14 cellular contexts compared by ENCODE assay signal in genomic region chr1:245207056-245207638, GRCh38. TPM values are rescaled to one million over a fixed set of nuclear protein-coding genes. Genes with fewer than 3 reads are reported as not detected.
DNase-seq lines count a peak whose midpoint lies in the region; ATAC-seq, FAIRE-seq and TF ChIP-seq lines count a peak whose summit lies in the region.
"Had no signal": no experiment of that assay in that cellular context is flagged by ENCODE, and none has a peak within 500 bp of the region (broad histone marks: within the 10 kb centered on the region; RNA-seq: fewer than 3 reads in every experiment).

No MANE protein-coding gene starts in this region.

- no peaks in the 10 kb centered on the region for H3K27me3 Mint-ChIP-seq in stimulated activated memory B cell treated with anti-CD40 and anti-IgM and Interleukin-4, amounts not matched to agents 10 μg/mL and 1 μg/mL and 100 μg/mL, for 72 hours
- H3K27me3 Mint-ChIP-seq: CD4-positive, alpha-beta memory T cell had no signal

- H3K36me3 Mint-ChIP-seq in stimulated activated memory B cell treated with anti-CD40 and anti-IgM and Interleukin-4, amounts not matched to agents 10 μg/mL and 1 μg/mL and 100 μg/mL, for 72 hours, result peaks cover 7% of the 10 kb centered on the region
- H3K36me3 Mint-ChIP-seq: CD4-positive, alpha-beta memory T cell had no signal

- no peak overlapping the region for H3K23ac ChIP-seq in H1 (ENCODE audit: insufficient read length)

- H3K4me3 Mint-ChIP-seq in stimulated activated memory B cell treated with anti-CD40 and anti-IgM and Interleukin-4, amounts not matched to agents 10 μg/mL and 1 μg/mL and 100 μg/mL, for 72 hours, result no peak overlapping the region
- H3K4me3 Mint-ChIP-seq: CD4-positive, alpha-beta memory T cell had no signal

- no peaks in the 10 kb centered on the region for H3K9me3 ChIP-seq in H1 (ENCODE audit: insufficient read depth in 2 of 2, low read depth in 1 of 2, low read length in 1 of 2)

- H2AFZ ChIP-seq in H1 (ENCODE audit: low read length), result no peak overlapping the region

- H2BK12ac ChIP-seq in H1 (ENCODE audit: low read depth, low read length), result no peak overlapping the region

- no peak overlapping the region for H2BK15ac ChIP-seq in H1 (ENCODE audit: low read length)

- no peaks in the 10 kb centered on the region for H3K36me3 ChIP-seq in H1 (ENCODE audit: control insufficient read depth in 2 of 4, insufficient read depth in 4 of 4, low read length in 3 of 4)

- no peak overlapping the region for H3K4me3 ChIP-seq in astrocyte of the spinal cord (ENCODE audit: low read depth, low read length)
- no peak overlapping the region for H3K4me3 ChIP-seq in H1 (ENCODE audit: extremely low read depth in 1 of 4, insufficient read depth in 2 of 4, low read depth in 3 of 4, low read length in 4 of 4)

- no peak overlapping the region for H2BK5ac ChIP-seq in H1 (ENCODE audit: low read depth, low read length)

- H3K79me2 ChIP-seq in H1 (ENCODE audit: control insufficient read depth in 1 of 2, insufficient read depth in 2 of 2, low read length in 2 of 2), result no peaks in the 10 kb centered on the region

- in situ Hi-C loops in astrocyte of the spinal cord (cut with HindIII; ENCODE audit: low sequenced_read_pairs), result no loop called here

- no peak overlapping the region for H4K91ac ChIP-seq in H1 (replicated peaks; ENCODE audit: insufficient read length, low read length)

- TF ChIP-seq POLR2A in H1 (IDR thresholded peaks at IDR 0.05; ENCODE audit: control extremely low read depth in 1 of 2, low read depth in 2 of 2, low read length in 2 of 2), result no peak

- H3K27me3 ChIP-seq in H1 (replicated peaks in 1 of 4; ENCODE audit: control insufficient read depth in 3 of 4, extremely low read depth in 1 of 4, insufficient read depth in 3 of 4, low read length in 3 of 4), result no peaks in the 10 kb centered on the region
- H3K27me3 ChIP-seq: BE2C had no signal

- TF ChIP-seq CTCF in astrocyte of the spinal cord (IDR thresholded peaks at IDR 0.05; ENCODE audit: low read depth, low read length) (no peak), H1 (IDR thresholded peaks at IDR 0.05; ENCODE audit: control extremely low read depth in 1 of 3, insufficient read depth in 1 of 3, low read depth in 1 of 3, low read length in 3 of 3) (no peak)

- no peak overlapping the region for H3K14ac ChIP-seq in H1 (ENCODE audit: insufficient read length)

- H3K4ac ChIP-seq in H1 (replicated peaks; ENCODE audit: insufficient read length, low read depth, low read length), result no peak overlapping the region

- H3K4me1 ChIP-seq in H1 (replicated peaks in 1 of 4; ENCODE audit: control insufficient read depth in 3 of 4, insufficient read depth in 4 of 4, low read length in 3 of 4), result peaks cover 0 to under 1% (median 0%) of the 10 kb centered on the region in 4 experiments; a peak in 3 of 7 replicates

- CTCF ChIA-PET in H1 (lab: Charles Lee; ENCODE audit: partially characterized antibody), result interaction anchor here (0.8 to 1.4 kb wide), 5 partner anchors 10 to 593 kb away, joined by 3 to 5 read pairs (median 3); no protein-coding TSS in a partner anchor

- H3K27ac ChIP-seq in H1 (ENCODE audit: low read depth, low read length), result no peak overlapping the region
- H3K27ac ChIP-seq: C4-2B had no signal

- H2BK120ac ChIP-seq in H1 (replicated peaks; ENCODE audit: low read depth, low read length), result no peak overlapping the region

- TF ChIP-seq EP300 in Ishikawa (IDR thresholded peaks at IDR 0.05; ENCODE audit: borderline replicate concordance) (no peak), H1 (IDR thresholded peaks at IDR 0.05; ENCODE audit: borderline replicate concordance in 1 of 2, low read depth in 2 of 2, low read length in 2 of 2) (no peak)

- no peak overlapping the region for H3K56ac ChIP-seq in H1 (replicated peaks; ENCODE audit: insufficient read length, low read depth, low read length)

- H4K5ac ChIP-seq in H1 (ENCODE audit: insufficient read length, low read depth, low read length), result no peak overlapping the region

- no peak overlapping the region for H3K9ac ChIP-seq in H1 (replicated peaks in 1 of 4; ENCODE audit: extremely low read depth in 1 of 4, low read depth in 3 of 4, low read length in 3 of 4)

- no peak overlapping the region for H3K27ac Mint-ChIP-seq in stimulated activated memory B cell treated with anti-CD40 and anti-IgM and Interleukin-4, amounts not matched to agents 10 μg/mL and 1 μg/mL and 100 μg/mL, for 72 hours

- no peak overlapping the region for H4K8ac ChIP-seq in H1 (ENCODE audit: extremely low read depth, insufficient read depth, low read length)

- 87% methylated on average over 11 of the region's 11 CpGs; no CpG with 5 or more reads in 1 of the 2 experiments for WGBS in H1 (ENCODE audit: extremely low coverage in 1 of 2, insufficient coverage in 1 of 2, insufficient read length in 1 of 2, insufficient replicate concordance in 2 of 2, low coverage in 1 of 2, low lambda C conversion rate in 2 of 2, missing lambda C conversion rate in 1 of 2), 2 experiments

- no peaks in the 10 kb centered on the region for H3K4me1 Mint-ChIP-seq in stimulated activated memory B cell treated with anti-CD40 and anti-IgM and Interleukin-4, amounts not matched to agents 10 μg/mL and 1 μg/mL and 100 μg/mL, for 72 hours
- H3K4me1 Mint-ChIP-seq: CD4-positive, alpha-beta memory T cell had no signal

- H2BK20ac ChIP-seq in H1 (ENCODE audit: low read length), result no peak overlapping the region

- FAIRE-seq in H1 (lab: Jason Lieb, UNC), result no peak
- FAIRE-seq: A204.1, H54 had no signal

- H3K18ac ChIP-seq in H1 (ENCODE audit: extremely low read depth, low read length), result no peak overlapping the region

- H3K79me1 ChIP-seq in H1 (ENCODE audit: low read depth, low read length), result no peaks in the 10 kb centered on the region

- H3K9me3 Mint-ChIP-seq in stimulated activated memory B cell treated with anti-CD40 and anti-IgM and Interleukin-4, amounts not matched to agents 10 μg/mL and 1 μg/mL and 100 μg/mL, for 72 hours, result peaks cover 12% of the 10 kb centered on the region

- TF ChIP-seq RAD21 in Ishikawa (IDR thresholded peaks at IDR 0.05; ENCODE audit: low read depth), result no peak
- no peak for TF ChIP-seq RAD21 in H1 (IDR thresholded peaks at IDR 0.05 in 1 of 2, conservative IDR thresholded peaks at IDR 0.05 in 1 of 2; ENCODE audit: low read depth in 2 of 2, low read length in 2 of 2)

- ATAC-seq in HG03354 (IDR thresholded peaks at IDR 0.05; ENCODE audit: poor library complexity, severe bottlenecking, unreplicated experiment) (no peak), GM21723 (IDR thresholded peaks at IDR 0.05; ENCODE audit: unreplicated experiment) (no peak)
- ATAC-seq in stimulated activated memory B cell treated with anti-CD40 and anti-IgM and Interleukin-4, amounts not matched to agents 10 μg/mL and 1 μg/mL and 100 μg/mL, for 72 hours, result no peak

- no peak overlapping the region for H2AK5ac ChIP-seq in H1 (ENCODE audit: low read depth, low read length)

- peak; percentile 9 for DNase-seq in ELR (ENCODE audit: low read depth)
- peak; percentile 7 for DNase-seq in astrocyte of the spinal cord (ENCODE audit: low read depth, low spot score)
- DNase-seq in H1 (ENCODE audit: low read depth in 1 of 2, low spot score in 2 of 2), result no peak
- DNase-seq: BE2C; CD4-positive, alpha-beta memory T cell; DND-41; GF-D8 had no signal

- POLR2A ChIA-PET in H1 (lab: Charles Lee; ENCODE audit: partially characterized antibody), result interaction anchor here (0.5 to 1.2 kb wide), 2 partner anchors 40 to 392 kb away, joined by 3 to 4 read pairs; no protein-coding TSS in a partner anchor

- H3K4me2 ChIP-seq in H1 (ENCODE audit: insufficient read depth in 1 of 2, low read depth in 2 of 2, low read length in 2 of 2), result no peak overlapping the region

- H4K20me1 ChIP-seq in H1 (replicated peaks in 1 of 2; ENCODE audit: control insufficient read depth in 1 of 2, insufficient read depth in 2 of 2, low read length in 2 of 2), result no peaks in the 10 kb centered on the region

- H3K23me2 ChIP-seq in H1 (ENCODE audit: low read depth, low read length), result no peaks in the 10 kb centered on the region

TF ChIP-seq in Ishikawa, 13 proteins besides CTCF, POLR2A, EP300 and RAD21 (continues in another document):
- TF ChIP-seq ZBTB7A (IDR thresholded peaks at IDR 0.05; ENCODE audit: low read depth) (no peak), YY1 (IDR thresholded peaks at IDR 0.05; ENCODE audit: low read depth) (no peak), USF1 (IDR thresholded peaks at IDR 0.05) (0 out of 2 replicates have a peak, but pooled peaks have one; percentile 26), TCF12 (IDR thresholded peaks at IDR 0.05; ENCODE audit: low read depth) (no peak), FOXM1 (IDR thresholded peaks at IDR 0.05; ENCODE audit: borderline replicate concordance, low read depth) (no peak)

TF ChIP-seq in H1, 55 proteins besides CTCF, POLR2A, EP300 and RAD21:
- peak; percentile 65 for TF ChIP-seq E2F6 (IDR thresholded peaks at IDR 0.05)
- TF ChIP-seq YY1 (IDR thresholded peaks at IDR 0.05; ENCODE audit: low read depth, low read length), result no peak

RNA-seq across cellular contexts. Expression of gene KIF26B, which starts 52.4 kb away (rescaled TPM):
- total RNA-seq in H1 (2021; fragmentation: NEBNext Ultra II Directional; extraction: Animal tissue kit (Norgen Biotek cat#: 25700)), result 0.19 and 0.28 TPM in 2 replicates
- polyA plus RNA-seq in H1 (2011; rRNA removed), result 0.06 and 0.11 TPM in 2 replicates
- polyA plus RNA-seq in H1 (2011; cell fraction: cytosol; rRNA removed), result 0.12 TPM
- polyA plus RNA-seq in H1 (2011; cell fraction: nucleus; rRNA removed), result 0.14 TPM
- 0.10 to 0.27 TPM (median 0.18 TPM) in 4 replicates for polyA plus RNA-seq in H1 (2012, experiment 1 of 2)
- polyA plus RNA-seq in H1 (2012, experiment 2 of 2), result 0.14 TPM
- polyA plus RNA-seq in H1 (2013, experiment 1 of 2), result 0.06 TPM
- polyA plus RNA-seq in H1 (2013, experiment 2 of 2), result 0.11 TPM
- polyA minus RNA-seq in H1 (2011; rRNA and poly(A)+ RNA removed), result 0.12 and 0.19 TPM in 2 replicates
- 0.15 TPM for polyA minus RNA-seq in H1 (2011; cell fraction: cytosol; rRNA and poly(A)+ RNA removed)
- polyA minus RNA-seq in H1 (2011; cell fraction: nucleus; rRNA and poly(A)+ RNA removed), result 1.5 TPM
- total RNA-seq: CD4-positive, alpha-beta memory T cell had no signal

Comparison
In these comparisons a context has a peak if more than half of its experiments do, and no peak if none do; other contexts are left out.
1. DNase-seq: peak in ELR (single experiment) and astrocyte of the spinal cord (single experiment); none in H1 (0 of 2).